In genomic region chr12:9332564-9332963, GRCh38 we compare ENCODE assay signal across 24 cellular contexts.
DNase-seq lines count a peak whose midpoint lies in the region; ATAC-seq, FAIRE-seq and TF ChIP-seq lines count a peak whose summit lies in the region.
"Had no signal": no experiment of that assay in that cellular context is flagged by ENCODE, and none has a peak within 500 bp of the region (broad histone marks: within the 10 kb centered on the region; RNA-seq: fewer than 3 reads in every experiment).

No MANE protein-coding gene starts in this region.

- H3K27me3 Mint-ChIP-seq in nephron (ENCODE audit: low read depth), result peaks cover 4% of the 10 kb centered on the region
- H3K27me3 Mint-ChIP-seq: CD4-positive, alpha-beta T cell; CD8-positive, alpha-beta memory T cell had no signal

- H3K27me3 ChIP-seq in GM12878 (replicated peaks in 1 of 2; ENCODE audit: control insufficient read depth in 2 of 2, insufficient read depth in 2 of 2, low read length in 1 of 2), result no peaks in the 10 kb centered on the region
- no peaks in the 10 kb centered on the region for H3K27me3 ChIP-seq in effector memory CD4-positive, alpha-beta T cell (replicated peaks; ENCODE audit: control insufficient read depth, insufficient read depth, low read length, poor library complexity, severe bottlenecking)
- no peaks in the 10 kb centered on the region for H3K27me3 ChIP-seq in brain microvascular endothelial cell (replicated peaks)
- H3K27me3 ChIP-seq: BE2C; BLaER1 treated with 17β-estradiol and CSF1 and Interleukin-3, amounts not matched to agents 10 nM and 100 nM had no signal

- H3K36me3 ChIP-seq in GM12878 (ENCODE audit: control insufficient read depth in 2 of 2, insufficient read depth in 2 of 2, low read length in 1 of 2) (no peaks in the 10 kb centered on the region), brain microvascular endothelial cell (replicated peaks) (no peaks in the 10 kb centered on the region)
- H3K36me3 ChIP-seq in effector memory CD4-positive, alpha-beta T cell (ENCODE audit: control insufficient read depth, insufficient read depth, low read length), result no peaks in the 10 kb centered on the region
- H3K36me3 ChIP-seq: BE2C had no signal

- H3K27ac ChIP-seq in GM12878 (ENCODE audit: control insufficient read depth, insufficient read depth), result peak overlapping the region; percentile 57
- H3K27ac ChIP-seq in effector memory CD4-positive, alpha-beta T cell (ENCODE audit: insufficient read depth, low read length, poor library complexity, severe bottlenecking), result no peak overlapping the region
- no peak overlapping the region for H3K27ac ChIP-seq in brain microvascular endothelial cell
- H3K27ac ChIP-seq: A549; BLaER1 treated with 17β-estradiol and CSF1 and Interleukin-3, amounts not matched to agents 10 nM and 100 nM had no signal

- CTCF ChIA-PET in GM12878 (lab: Yijun Ruan, JAX), result interaction anchor here (0.8 to 5.0 kb wide), 8 partner anchors 13 to 376 kb away, joined by 3 to 80 read pairs (median 6); no protein-coding TSS in a partner anchor

- H3K4me1 ChIP-seq in GM12878 (ENCODE audit: control insufficient read depth, insufficient read depth, low read length), result peaks cover 22% of the 10 kb centered on the region
- peaks cover 3% of the 10 kb centered on the region for H3K4me1 ChIP-seq in effector memory CD4-positive, alpha-beta T cell (ENCODE audit: control insufficient read depth, insufficient read depth, low read length, poor library complexity, severe bottlenecking)
- H3K4me1 ChIP-seq: BE2C had no signal

- H2AFZ ChIP-seq in GM12878 (ENCODE audit: control insufficient read depth, low read depth, low read length), result no peak overlapping the region
- H2AFZ ChIP-seq: GM23338 had no signal

- 29% methylated on average over 4 of the region's 4 CpGs for WGBS in GM12878 (ENCODE audit: insufficient coverage, insufficient replicate concordance, low lambda C conversion rate, missing lambda C conversion rate)

- DNase-seq in GM12892 (ENCODE audit: insufficient read length), result no peak
- DNase-seq in GM12878 (ENCODE audit: low read depth, low spot score), result no peak
- no peak for DNase-seq in effector CD8-positive, alpha-beta T cell (lab: John Stamatoyannopoulos, UW)
- no peak for DNase-seq in effector memory CD4-positive, alpha-beta T cell
- DNase-seq in brain microvascular endothelial cell, result no peak
- DNase-seq: 8988T; ACHN; AML-193; BE2C; Calu3; CD4-positive, alpha-beta T cell; CD8-positive, alpha-beta memory T cell; COR-L47; DMS53; DMS79 treated with DMSO at 0.1 percent for 48 hours; GF-D8; H9 had no signal

- H3K36me3 Mint-ChIP-seq in nephron (ENCODE audit: low read depth), result peaks cover 7% of the 10 kb centered on the region

- no peak for TF ChIP-seq EP300 in GM12878 (IDR thresholded peaks at IDR 0.05; ENCODE audit: borderline replicate concordance in 1 of 2, control insufficient read depth in 1 of 2, low read depth in 2 of 2, low read length in 2 of 2)

- no peaks in the 10 kb centered on the region; the same call in 1 of the 2 replicates for H3K79me2 ChIP-seq in GM12878 (ENCODE audit: control insufficient read depth, insufficient read depth, low read length)

- RAD21 ChIA-PET in GM12878 (lab: Charles Lee; ENCODE audit: unreplicated experiment), result interaction anchor here (0.6 to 5.9 kb wide), 5 partner anchors 32 to 741 kb away, joined by 3 to 46 read pairs (median 3); no protein-coding TSS in a partner anchor

- no peak overlapping the region for H3K4me2 ChIP-seq in GM12878 (ENCODE audit: control insufficient read depth, insufficient read depth)
- H3K4me2 ChIP-seq: A549, GM23338 had no signal

- H3K9me3 ChIP-seq in GM12878 (replicated peaks; ENCODE audit: control insufficient read depth, insufficient read depth, low read length), result peaks cover 3% of the 10 kb centered on the region; the same call in 2 of the 3 replicates
- H3K9me3 ChIP-seq in effector memory CD4-positive, alpha-beta T cell (ENCODE audit: control insufficient read depth, low read length), result no peaks in the 10 kb centered on the region
- H3K9me3 ChIP-seq: A549, BE2C had no signal

- TF ChIP-seq POLR2A in GM12892 (IDR thresholded peaks at IDR 0.05; ENCODE audit: low read depth, low read length) (no peak), GM12878 (IDR thresholded peaks at IDR 0.05; ENCODE audit: low read depth, low read length) (no peak)

- POLR2A ChIA-PET in GM12878 (lab: Charles Lee), result interaction anchor here (2.2 kb wide), 1 partner anchor 29 kb away, joined by 10 read pairs; no protein-coding TSS in a partner anchor

- no TSS peak for BruUV-seq in GM12878 (replicated peaks; lab: Mats Ljungman, UMichigan)

- peaks cover 33% of the 10 kb centered on the region for H3K4me1 Mint-ChIP-seq in nephron

- H3K9me3 Mint-ChIP-seq in nephron, result peaks cover 8% of the 10 kb centered on the region

- H3K4me3 ChIP-seq in GM12878, result no peak overlapping the region
- H3K4me3 ChIP-seq in effector memory CD4-positive, alpha-beta T cell (ENCODE audit: insufficient read depth, low read depth, low read length, poor library complexity, severe bottlenecking), result no peak overlapping the region
- no peak overlapping the region for H3K4me3 ChIP-seq in brain microvascular endothelial cell (ENCODE audit: low read depth, low read length)
- H3K4me3 ChIP-seq: A549; BLaER1 treated with 17β-estradiol and CSF1 and Interleukin-3, amounts not matched to agents 10 nM and 100 nM; GM23338 had no signal

- H3K4me3 Mint-ChIP-seq in nephron, result no peak overlapping the region
- H3K4me3 Mint-ChIP-seq: CD14-positive monocyte; CD4-positive, alpha-beta T cell; CD8-positive, alpha-beta memory T cell; GM23338; H9 had no signal

- no peaks in the 10 kb centered on the region for H4K20me1 ChIP-seq in GM12878 (ENCODE audit: control insufficient read depth, insufficient read depth)
- H4K20me1 ChIP-seq: BLaER1 treated with 17β-estradiol and CSF1 and Interleukin-3, amounts not matched to agents 10 nM and 100 nM had no signal

- intact Hi-C loops in GM12878 (cut with micrococcal nuclease; ENCODE audit: unreplicated experiment), result no loop called here

- peak; percentile 30 for FAIRE-seq in GM12892 (lab: Jason Lieb, UNC)
- FAIRE-seq in GM12878 (lab: Jason Lieb, UNC), result no peak
- FAIRE-seq: A549, GM18507 had no signal

- in situ Hi-C loops in GM12878 (cut with MboI), result no loop called here
- in situ Hi-C loops in brain microvascular endothelial cell (cut with HindIII; ENCODE audit: low pct_ligation_motif_present, low sequenced_read_pairs), result no loop called here

- peak overlapping the region in 2 of 3 experiments; percentile 62 to 63 for H3K27ac Mint-ChIP-seq in nephron
- H3K27ac Mint-ChIP-seq: CD4-positive, alpha-beta T cell; CD8-positive, alpha-beta memory T cell; GM23338; H9 had no signal

- no peak for TF ChIP-seq RAD21 in GM12878 (IDR thresholded peaks at IDR 0.05; ENCODE audit: insufficient read depth, low read depth, low read length)

- H3K9ac ChIP-seq in GM12878 (ENCODE audit: control insufficient read depth, insufficient read depth, low read length), result no peak overlapping the region
- H3K9ac ChIP-seq: BLaER1 treated with 17β-estradiol and CSF1 and Interleukin-3, amounts not matched to agents 10 nM and 100 nM had no signal

- SMC1A ChIA-PET in GM12878 (lab: Charles Lee; ENCODE audit: uncharacterized antibody, unreplicated experiment), result interaction anchor here (0.8 to 2.9 kb wide), 10 partner anchors 12 to 410 kb away, joined by 3 to 27 read pairs (median 4); no protein-coding TSS in a partner anchor

- ATAC-seq in GM12878, result no peak
- ATAC-seq: A549, GM23338, HCT116 had no signal

- no peak for TF ChIP-seq CTCF in GM12878 (IDR thresholded peaks at IDR 0.05 in 2 of 3, conservative IDR thresholded peaks at IDR 0.05 in 1 of 3; ENCODE audit: control insufficient read depth in 2 of 3, extremely low read depth in 1 of 3, insufficient read depth in 1 of 3, low read depth in 3 of 3, low read length in 3 of 3)
- no peak for TF ChIP-seq CTCF in nephron (IDR thresholded peaks at IDR 0.05; ENCODE audit: unreplicated experiment in 3 of 3)
- TF ChIP-seq CTCF in brain microvascular endothelial cell (IDR thresholded peaks at IDR 0.05; ENCODE audit: low read depth, low read length, missing control alignments), result no peak

TF ChIP-seq in GM12878, 131 proteins besides CTCF, POLR2A, EP300 and RAD21:
- TF ChIP-seq ATF3 (IDR thresholded peaks at IDR 0.05; ENCODE audit: borderline replicate concordance, extremely low read depth, low read depth, low read length) (no peak), SPI1 (IDR thresholded peaks at IDR 0.05; ENCODE audit: borderline replicate concordance, insufficient read depth, low read depth, low read length) (peak; percentile 14; the same call in 1 of the 2 replicates)
